ENCODE assay signal across 20 cellular contexts in genomic region chrX:134688839-134689238, GRCh38. TPM values are rescaled to one million over a fixed set of nuclear protein-coding genes. Genes with fewer than 3 reads are reported as not detected.
DNase-seq lines count a peak whose midpoint lies in the region; ATAC-seq and TF ChIP-seq lines count a peak whose summit lies in the region.
"Had no signal": no experiment of that assay in that cellular context is flagged by ENCODE, and none has a peak within 500 bp of the region (broad histone marks: within the 10 kb centered on the region; RNA-seq: fewer than 3 reads in every experiment).

No MANE protein-coding gene starts in this region.

- H3K9me3 Mint-ChIP-seq in nephron (peaks cover 2% of the 10 kb centered on the region), neural progenitor cell (no peaks in the 10 kb centered on the region)
- H3K9me3 Mint-ChIP-seq: activated T-helper 1 cell treated with anti-CD3 and anti-CD28 coated beads, Interleukin-12 subunit alpha, Interleukin-12 subunit beta, Interleukin-2, Interleukin-4 antibody, amounts not matched to agents 30 ng/mL and 10 ng/mL and 1 ng/mL, durations not matched to agents 14 hours and 24 hours and 36 hours had no signal

- H3K79me2 ChIP-seq in PC-9 (ENCODE audit: low read depth) (no peaks in the 10 kb centered on the region), neural progenitor cell (ENCODE audit: low read depth) (no peaks in the 10 kb centered on the region)

- no peaks in the 10 kb centered on the region for H3K27me3 Mint-ChIP-seq in nephron (ENCODE audit: low read depth)
- H3K27me3 Mint-ChIP-seq in neural progenitor cell (ENCODE audit: insufficient read depth, low read depth), result no peaks in the 10 kb centered on the region
- H3K27me3 Mint-ChIP-seq: B cell had no signal

- peaks cover 87% of the 10 kb centered on the region for H3K4me1 Mint-ChIP-seq in nephron
- no peaks in the 10 kb centered on the region for H3K4me1 Mint-ChIP-seq in neural progenitor cell
- H3K4me1 Mint-ChIP-seq: B cell had no signal

- no peak overlapping the region for H3K4me2 ChIP-seq in PC-9
- H3K4me2 ChIP-seq in neural progenitor cell, result no peak overlapping the region

- 0 out of 2 replicates have a peak overlapping the region, but pooled peaks have one; percentile 3 for H3K27ac ChIP-seq in PC-9
- H3K27ac ChIP-seq in tibial artery, result no peak overlapping the region
- H3K27ac ChIP-seq in neural progenitor cell, result no peak overlapping the region
- H3K27ac ChIP-seq: heart left ventricle had no signal

- no peak overlapping the region for H3K4me3 Mint-ChIP-seq in nephron
- no peak overlapping the region for H3K4me3 Mint-ChIP-seq in neural progenitor cell
- H3K4me3 Mint-ChIP-seq: activated CD8-positive, alpha-beta T cell treated with anti-CD3 and anti-CD28 coated beads, Interleukin-2, amount 10 ng/mL, durations not matched to agents 7 days and 5 days; activated T-helper 1 cell treated with anti-CD3 and anti-CD28 coated beads, Interleukin-12 subunit alpha, Interleukin-12 subunit beta, Interleukin-2, Interleukin-4 antibody, amounts not matched to agents 30 ng/mL and 10 ng/mL and 1 ng/mL, durations not matched to agents 14 hours and 24 hours and 36 hours; B cell had no signal

- no peak overlapping the region for H2AFZ ChIP-seq in PC-9
- H2AFZ ChIP-seq in neural progenitor cell (replicated peaks), result no peak overlapping the region

- peaks cover 8% of the 10 kb centered on the region; the same call in 1 of the 2 replicates for H3K4me1 ChIP-seq in PC-9 (replicated peaks; ENCODE audit: insufficient read depth)
- H3K4me1 ChIP-seq in tibial artery, result no peaks in the 10 kb centered on the region
- H3K4me1 ChIP-seq in neural progenitor cell, result no peaks in the 10 kb centered on the region

- H3K27ac Mint-ChIP-seq in nephron, result peak overlapping the region; percentile 47 to 77 (median 70)
- H3K27ac Mint-ChIP-seq in neural progenitor cell, result no peak overlapping the region
- H3K27ac Mint-ChIP-seq: activated CD8-positive, alpha-beta T cell treated with anti-CD3 and anti-CD28 coated beads, Interleukin-2, amount 10 ng/mL, durations not matched to agents 7 days and 5 days; activated T-helper 1 cell treated with anti-CD3 and anti-CD28 coated beads, Interleukin-12 subunit alpha, Interleukin-12 subunit beta, Interleukin-2, Interleukin-4 antibody, amounts not matched to agents 30 ng/mL and 10 ng/mL and 1 ng/mL, durations not matched to agents 14 hours and 24 hours and 36 hours; B cell had no signal

- no peak for ATAC-seq in HG02938 (IDR thresholded peaks at IDR 0.05; ENCODE audit: unreplicated experiment)
- ATAC-seq: activated CD8-positive, alpha-beta T cell treated with anti-CD3 and anti-CD28 coated beads, Interleukin-2, amount 10 ng/mL, durations not matched to agents 7 days and 5 days; heart left ventricle; HepG2; left colon; sciatic nerve had no signal

- POLR2A ChIA-PET in PC-9 (lab: Charles Lee; ENCODE audit: unreplicated experiment), result no interaction called here

- H3K36me3 Mint-ChIP-seq in nephron (ENCODE audit: low read depth) (no peaks in the 10 kb centered on the region), neural progenitor cell (no peaks in the 10 kb centered on the region)

- BruUV-seq in PC-9 (replicated peaks; lab: Mats Ljungman, UMichigan), result no TSS peak

- no peaks in the 10 kb centered on the region for H3K27me3 ChIP-seq in PC-9 (ENCODE audit: insufficient read depth, low read depth)
- H3K27me3 ChIP-seq in tibial artery, result no peaks in the 10 kb centered on the region
- H3K27me3 ChIP-seq in neural progenitor cell, result no peaks in the 10 kb centered on the region
- H3K27me3 ChIP-seq: heart left ventricle had no signal

- CTCF ChIA-PET in PC-9 (lab: Charles Lee), result no interaction called here

- intact Hi-C loops in PC-9 (cut with micrococcal nuclease; ENCODE audit: unreplicated experiment) (loop anchor here (2.0 kb wide), 1 partner anchor 18 kb away; no protein-coding TSS in a partner anchor), tibial artery (cut with DNase I; ENCODE audit: low total_unique reads) (no loop called here)

- H3K9ac ChIP-seq in neural progenitor cell, result no peak overlapping the region

- H3K36me3 ChIP-seq in PC-9 (ENCODE audit: low read depth) (no peaks in the 10 kb centered on the region), tibial artery (no peaks in the 10 kb centered on the region), neural progenitor cell (no peaks in the 10 kb centered on the region)
- H3K36me3 ChIP-seq: heart left ventricle had no signal

- DNase-seq in ELR (ENCODE audit: low read depth) (peak; percentile 84), PC-9 (peak in 1 of 2 experiments; percentile 63), choroid plexus epithelial cell (ENCODE audit: low read depth) (peak; percentile 22), tibial artery (no peak), neural progenitor cell (ENCODE audit: low spot score) (no peak)
- no peak for DNase-seq in activated CD4-positive, CD25-positive, alpha-beta regulatory T cell (lab: John Stamatoyannopoulos, UW)
- DNase-seq: activated CD8-positive, alpha-beta T cell treated with anti-CD3 and anti-CD28 coated beads, Interleukin-2, amount 10 ng/mL, durations not matched to agents 7 days and 5 days; amniotic stem cell; heart left ventricle; left colon; NCI-H2081; occipital lobe had no signal

- H3K9me3 ChIP-seq in PC-9 (ENCODE audit: insufficient read depth, low read depth), result no peaks in the 10 kb centered on the region
- no peaks in the 10 kb centered on the region for H3K9me3 ChIP-seq in tibial artery
- H3K9me3 ChIP-seq in neural progenitor cell (ENCODE audit: low read depth), result peaks cover 6% of the 10 kb centered on the region
- H3K9me3 ChIP-seq: heart left ventricle had no signal

- H3F3A ChIP-seq in PC-9 (ENCODE audit: insufficient read depth, low read depth), result no peaks in the 10 kb centered on the region
- no peaks in the 10 kb centered on the region for H3F3A ChIP-seq in neural progenitor cell (ENCODE audit: low read depth)

- no peaks in the 10 kb centered on the region for H4K20me1 ChIP-seq in PC-9 (ENCODE audit: insufficient read depth)
- no peaks in the 10 kb centered on the region for H4K20me1 ChIP-seq in neural progenitor cell (ENCODE audit: low read depth)

- H3K4me3 ChIP-seq in PC-9 (no peak overlapping the region), choroid plexus epithelial cell (ENCODE audit: low read depth, low read length) (no peak overlapping the region), tibial artery (no peak overlapping the region), neural progenitor cell (no peak overlapping the region)
- H3K4me3 ChIP-seq: heart left ventricle had no signal

- no peak for TF ChIP-seq CTCF in PC-9 (conservative IDR thresholded peaks at IDR 0.05)
- no peak for TF ChIP-seq CTCF in choroid plexus epithelial cell (conservative IDR thresholded peaks at IDR 0.05; ENCODE audit: low read depth, low read length)
- TF ChIP-seq CTCF in nephron (IDR thresholded peaks at IDR 0.05; ENCODE audit: unreplicated experiment in 3 of 3), result no peak
- no peak for TF ChIP-seq CTCF in tibial artery (IDR thresholded peaks at IDR 0.05)
- TF ChIP-seq CTCF in neural progenitor cell (IDR thresholded peaks at IDR 0.05), result no peak

- no peaks in the 10 kb centered on the region for H3K9me2 ChIP-seq in PC-9 (ENCODE audit: insufficient read depth)

RNA-seq across cellular contexts. Expression of gene PLAC1, which starts 30.6 kb away (rescaled TPM):
- total RNA-seq in PC-9 (2021) (0.58 and 2.1 TPM in 2 replicates), neural progenitor cell (ENCODE audit: low replicate concordance) (not detected in 2 replicates)
- total RNA-seq: activated CD8-positive, alpha-beta T cell treated with anti-CD3 and anti-CD28 coated beads, Interleukin-2, amount 10 ng/mL, durations not matched to agents 7 days and 5 days; activated T-helper 1 cell treated with anti-CD3 and anti-CD28 coated beads, Interleukin-12 subunit alpha, Interleukin-12 subunit beta, Interleukin-2, Interleukin-4 antibody, amounts not matched to agents 30 ng/mL and 10 ng/mL and 1 ng/mL, durations not matched to agents 14 hours and 24 hours and 36 hours; B cell; left colon; mononuclear cell; occipital lobe; sciatic nerve; subcutaneous adipose tissue had no signal

Comparison
In these comparisons a context has a peak if more than half of its experiments do, and no peak if none do; other contexts are left out.
1. DNase-seq: peak in ELR (single experiment) and choroid plexus epithelial cell (single experiment); none in activated CD4-positive, CD25-positive, alpha-beta regulatory T cell (0 of 4), tibial artery (0 of 2) and neural progenitor cell (single experiment).